ENCODE assay signal across 36 cellular contexts in genomic region chr4:189917161-189917891, GRCh38.
"Had no signal": no experiment of that assay in that cellular context is flagged by ENCODE, and none has a peak within 500 bp of the region (broad histone marks: within the 10 kb centered on the region; RNA-seq: fewer than 3 reads in every experiment).

No MANE protein-coding gene starts in this region.

- H3K27ac ChIP-seq: adrenal gland, ascending aorta, body of pancreas, brain microvascular endothelial cell, breast epithelium, cardiac muscle cell had no signal

- H3K4me1 ChIP-seq: adrenal gland, ascending aorta, body of pancreas, breast epithelium had no signal

- H3K4me3 ChIP-seq: adrenal gland, ascending aorta, body of pancreas, breast epithelium, cardiac muscle cell had no signal

- H3K27me3 Mint-ChIP-seq: activated naive CD8-positive, alpha-beta T cell; activated naive CD8-positive, alpha-beta T cell treated with anti-CD3 and anti-CD28 coated beads for 36 hours; activated naive CD8-positive, alpha-beta T cell treated with anti-CD3 and anti-CD28 coated beads, Interleukin-2, amount 10 ng/mL, durations not matched to agents 7 days and 5 days; activated naive CD8-positive, alpha-beta T cell treated with anti-CD3 and anti-CD28 coated beads, Interleukin-2, amount 50 U/mL, for 24 hours; activated T-cell treated with anti-CD3 and anti-CD28 coated beads, Interleukin-2, amount 50 U/mL, for 24 hours; activated T-helper 17 cell treated with anti-CD3 and anti-CD28 coated beads, Interleukin-2, amount 50 U/mL, for 72 hours; central memory CD8-positive, alpha-beta T cell had no signal

- H3K27me3 ChIP-seq: adrenal gland, ascending aorta, body of pancreas, brain microvascular endothelial cell, breast epithelium, cardiac muscle cell had no signal

- H3K27ac Mint-ChIP-seq: activated naive CD4-positive, alpha-beta T cell treated with anti-CD3 and anti-CD28 coated beads for 36 hours; activated naive CD4-positive, alpha-beta T cell treated with anti-CD3 and anti-CD28 coated beads, Interleukin-2, amount 50 U/mL, for 72 hours; activated naive CD8-positive, alpha-beta T cell; activated naive CD8-positive, alpha-beta T cell treated with anti-CD3 and anti-CD28 coated beads for 36 hours; activated naive CD8-positive, alpha-beta T cell treated with anti-CD3 and anti-CD28 coated beads, Interleukin-2, amount 10 ng/mL, durations not matched to agents 7 days and 5 days; activated naive CD8-positive, alpha-beta T cell treated with anti-CD3 and anti-CD28 coated beads, Interleukin-2, amount 50 U/mL, for 24 hours; activated T-cell treated with anti-CD3 and anti-CD28 coated beads, Interleukin-2, amount 50 U/mL, for 24 hours; activated T-cell treated with anti-CD3 and anti-CD28 coated beads, Interleukin-2, amount 50 U/mL, for 72 hours; activated T-helper 1 cell treated with anti-CD3 and anti-CD28 coated beads, Interleukin-12 subunit alpha, Interleukin-12 subunit beta, Interleukin-2, Interleukin-4 antibody, amounts not matched to agents 30 ng/mL and 10 ng/mL and 1 ng/mL, durations not matched to agents 14 hours and 24 hours and 36 hours; activated T-helper 17 cell treated with anti-CD3 and anti-CD28 coated beads, Interleukin-2, amount 50 U/mL, for 72 hours; activated T-helper 2 cell treated with anti-CD3 and anti-CD28 coated beads, Interferon-gamma antibody, Interleukin-2, Interleukin-4, amounts not matched to agents 10 μg/mL and 5 μg/mL and 100 μg/mL, durations not matched to agents 14 hours and 24 hours and 36 hours; brain had no signal

- DNase-seq: activated effector memory CD4-positive, alpha-beta T cell treated with anti-CD3 and anti-CD28 coated beads, Interleukin-2, amount 50 U/mL, for 16 hours; activated effector memory CD4-positive, alpha-beta T cell treated with Interleukin-2 at 50 U/mL for 16 hours; activated gamma-delta T cell; activated gamma-delta T cell treated with Interleukin-2 at 50 U/mL for 16 hours; activated naive CD4-positive, alpha-beta T cell; activated naive CD4-positive, alpha-beta T cell treated with anti-CD3 and anti-CD28 coated beads for 36 hours; activated naive CD4-positive, alpha-beta T cell treated with anti-CD3 and anti-CD28 coated beads, Interleukin-2, amount 50 U/mL, for 16 hours; activated naive CD4-positive, alpha-beta T cell treated with Interleukin-2 at 50 U/mL for 16 hours; activated naive CD8-positive, alpha-beta T cell treated with anti-CD3 and anti-CD28 coated beads for 36 hours; activated naive CD8-positive, alpha-beta T cell treated with anti-CD3 and anti-CD28 coated beads, Interleukin-2, amount 10 ng/mL, durations not matched to agents 7 days and 5 days; activated naive CD8-positive, alpha-beta T cell treated with anti-CD3 and anti-CD28 coated beads, Interleukin-2, amount 50 U/mL, for 24 hours; activated T-cell treated with anti-CD3 and anti-CD28 coated beads, Interleukin-2, amount 50 U/mL, for 1 hour; activated T-cell treated with anti-CD3 and anti-CD28 coated beads, Interleukin-2, amount 50 U/mL, for 24 hours; activated T-cell treated with anti-CD3 and anti-CD28 coated beads, Interleukin-2, amount 50 U/mL, for 4 hours; activated T-cell treated with anti-CD3 and anti-CD28 coated beads, Interleukin-2, amount 50 U/mL, for 48 hours; activated T-cell treated with anti-CD3 and anti-CD28 coated beads, Interleukin-2, amount 50 U/mL, for 72 hours; adrenal gland; amniotic stem cell; amygdala; anterior cingulate cortex; aorta; body of pancreas; brain microvascular endothelial cell; caudate nucleus; central memory CD4-positive, alpha-beta T cell; cerebellar nuclear complex had no signal

- H3K4me1 Mint-ChIP-seq: activated naive CD8-positive, alpha-beta T cell treated with anti-CD3 and anti-CD28 coated beads, Interleukin-2, amount 10 ng/mL, durations not matched to agents 7 days and 5 days; activated naive CD8-positive, alpha-beta T cell treated with anti-CD3 and anti-CD28 coated beads, Interleukin-2, amount 50 U/mL, for 24 hours; activated T-helper 17 cell treated with anti-CD3 and anti-CD28 coated beads, Interleukin-2, amount 50 U/mL, for 72 hours; brain; central memory CD8-positive, alpha-beta T cell had no signal

- H3K36me3 ChIP-seq: adrenal gland, ascending aorta, brain microvascular endothelial cell, breast epithelium, cardiac muscle cell had no signal

- H3K4me3 Mint-ChIP-seq: activated naive CD4-positive, alpha-beta T cell treated with anti-CD3 and anti-CD28 coated beads for 36 hours; activated naive CD8-positive, alpha-beta T cell; activated naive CD8-positive, alpha-beta T cell treated with anti-CD3 and anti-CD28 coated beads for 36 hours; activated naive CD8-positive, alpha-beta T cell treated with anti-CD3 and anti-CD28 coated beads, Interleukin-2, amount 10 ng/mL, durations not matched to agents 7 days and 5 days; activated naive CD8-positive, alpha-beta T cell treated with anti-CD3 and anti-CD28 coated beads, Interleukin-2, amount 50 U/mL, for 24 hours; activated T-cell treated with anti-CD3 and anti-CD28 coated beads, Interleukin-2, amount 50 U/mL, for 24 hours; activated T-cell treated with anti-CD3 and anti-CD28 coated beads, Interleukin-2, amount 50 U/mL, for 4 hours; activated T-cell treated with anti-CD3 and anti-CD28 coated beads, Interleukin-2, amount 50 U/mL, for 72 hours; activated T-helper 1 cell treated with anti-CD3 and anti-CD28 coated beads, Interleukin-12 subunit alpha, Interleukin-12 subunit beta, Interleukin-2, Interleukin-4 antibody, amounts not matched to agents 30 ng/mL and 10 ng/mL and 1 ng/mL, durations not matched to agents 14 hours and 24 hours and 36 hours; activated T-helper 17 cell treated with anti-CD3 and anti-CD28 coated beads, Interleukin-2, amount 50 U/mL, for 72 hours; brain; central memory CD8-positive, alpha-beta T cell had no signal
